1 cellular context compared by ENCODE assay signal in genomic region chr12:66190519-66191406, GRCh38.
TF ChIP-seq lines count a peak whose summit lies in the region.

No MANE protein-coding gene starts in this region.

TF ChIP-seq in WTC11, 78 proteins besides CTCF, POLR2A, EP300 and RAD21 (continued from another document):
- TF ChIP-seq ZNF425 (CRISPR knock-in tag; conservative IDR thresholded peaks at IDR 0.05) (no peak), SOX15 (CRISPR knock-in tag; IDR thresholded peaks at IDR 0.05) (no peak), MXD4 (CRISPR knock-in tag; IDR thresholded peaks at IDR 0.05; ENCODE audit: borderline replicate concordance) (no peak), TCF7 (CRISPR knock-in tag; IDR thresholded peaks at IDR 0.05; ENCODE audit: low read depth) (no peak), ZNF219 (CRISPR knock-in tag; IDR thresholded peaks at IDR 0.05; ENCODE audit: borderline replicate concordance) (no peak), ZBTB43 (CRISPR knock-in tag; IDR thresholded peaks at IDR 0.05) (no peak), ZNF317 (CRISPR knock-in tag; IDR thresholded peaks at IDR 0.05; ENCODE audit: borderline replicate concordance, low read depth) (no peak), ERG (CRISPR knock-in tag; IDR thresholded peaks at IDR 0.05) (no peak), ESRRA (CRISPR knock-in tag; IDR thresholded peaks at IDR 0.05; ENCODE audit: borderline replicate concordance) (no peak)
TF ChIP-seq in WTC11: peak in this region for 0.
